34 cellular contexts compared by ENCODE assay signal in genomic region chr6:27038498-27038897, GRCh38.
"Had no signal": no experiment of that assay in that cellular context is flagged by ENCODE, and none has a peak within 500 bp of the region (broad histone marks: within the 10 kb centered on the region; RNA-seq: fewer than 3 reads in every experiment).

No MANE protein-coding gene starts in this region.

- H3K9me3 ChIP-seq: MG63 had no signal

- H3K36me3 ChIP-seq: MG63 had no signal

- H3K27me3 ChIP-seq: MG63 had no signal

- H3K4me3 ChIP-seq: MG63 had no signal

- DNase-seq: Karpas-422, Kasumi-1, MG63, MM.1S, MV-4-11, NCI-H1048, NCI-H1092, NCI-H1092 treated with DMSO at 0.1 percent for 48 hours, NCI-H1105, NCI-H1105 treated with DMSO at 0.1 percent for 48 hours, NCI-H1417, NCI-H1417 treated with DMSO at 0.1 percent for 48 hours, NCI-H1436, NCI-H1436 treated with DMSO at 0.1 percent for 48 hours, NCI-H146, NCI-H1694, NCI-H1694 treated with DMSO at 0.1 percent for 48 hours, NCI-H187, NCI-H187 treated with DMSO at 0.1 percent for 48 hours, NCI-H1930, NCI-H2029, NCI-H2029 treated with DMSO at 0.1 percent for 48 hours, NCI-H2081, NCI-H2081 treated with DMSO at 0.1 percent for 48 hours, NCI-H2107, NCI-H2171, NCI-H2171 treated with DMSO at 0.1 percent for 48 hours, NCI-H2227 treated with DMSO at 0.1 percent for 48 hours, NCI-H226, NCI-H345, NCI-H446, NCI-H446 treated with DMSO at 0.1 percent for 48 hours, NCI-H510A, NCI-H510A treated with DMSO at 0.1 percent for 48 hours had no signal
